9 cellular contexts compared by ENCODE assay signal in genomic region chr7:25952277-25953057, GRCh38.
DNase-seq lines count a peak whose midpoint lies in the region; ATAC-seq, FAIRE-seq and TF ChIP-seq lines count a peak whose summit lies in the region.
"Had no signal": no experiment of that assay in that cellular context is flagged by ENCODE, and none has a peak within 500 bp of the region (broad histone marks: within the 10 kb centered on the region; RNA-seq: fewer than 3 reads in every experiment).

No MANE protein-coding gene starts in this region.

- H3K4me3 Mint-ChIP-seq in CD4-positive, alpha-beta T cell: peak overlapping the region; percentile 73
- peak overlapping the region; percentile 74 for H3K4me3 Mint-ChIP-seq in WTC11

- H3K27ac Mint-ChIP-seq in CD4-positive, alpha-beta T cell: no peak overlapping the region
- peak overlapping the region; percentile 90 for H3K27ac Mint-ChIP-seq in WTC11

- H3K9me3 ChIP-seq in CD4-positive, alpha-beta T cell (ENCODE audit: control insufficient read depth, low read length): no peaks in the 10 kb centered on the region

- H3K27me3 Mint-ChIP-seq in CD4-positive, alpha-beta T cell: no peaks in the 10 kb centered on the region
- no peaks in the 10 kb centered on the region; the same call in 1 of the 2 replicates for H3K27me3 Mint-ChIP-seq in WTC11 (ENCODE audit: low read depth)

- CTCF ChIA-PET in CD4-positive, alpha-beta T cell (lab: Charles Lee): no interaction called here
- CTCF ChIA-PET in WTC11 (lab: Charles Lee): interaction anchor here (0.7 to 0.8 kb wide), 2 partner anchors 111 to 256 kb away, joined by 3 read pairs; no protein-coding TSS in a partner anchor

- no peak for FAIRE-seq in D721Med (lab: Jason Lieb, UNC)
- FAIRE-seq: G401.6 had no signal

- no peak for DNase-seq in CD4-positive, alpha-beta T cell
- DNase-seq in HuH-7 (ENCODE audit: low spot score) (peak; percentile 74), WTC11 (ENCODE audit: low spot score) (peak; percentile 20), mucosa of gallbladder (ENCODE audit: low spot score) (peak; percentile 64), D721Med (ENCODE audit: insufficient read length, low spot score) (no peak), mesenteric fat pad (ENCODE audit: low spot score) (no peak), Kasumi-1 (lab: John Stamatoyannopoulos, UW) (no peak)

- TF ChIP-seq CTCF in CD4-positive, alpha-beta T cell (IDR thresholded peaks at IDR 0.05): no peak
- TF ChIP-seq CTCF in WTC11 (IDR thresholded peaks at IDR 0.05) (no peak), D721Med (IDR thresholded peaks at IDR 0.05; ENCODE audit: insufficient read depth, missing control alignments) (no peak)

- no peaks in the 10 kb centered on the region for H3K27me3 ChIP-seq in CD4-positive, alpha-beta T cell (ENCODE audit: control insufficient read depth, insufficient read depth, low read length)

- intact Hi-C loops in CD4-positive, alpha-beta T cell (cut with DNase I, micrococcal nuclease): loop anchor here in 1 of 2 experiments (5.0 kb wide), 7 partner anchors 110 to 1385 kb away; partner anchors contain the start of gene NFE2L3

- H3K36me3 Mint-ChIP-seq in CD4-positive, alpha-beta T cell (ENCODE audit: low read depth): no peaks in the 10 kb centered on the region
- H3K36me3 Mint-ChIP-seq in WTC11: peaks cover 19% of the 10 kb centered on the region

- POLR2A ChIA-PET in CD4-positive, alpha-beta T cell (lab: Charles Lee): no interaction called here
- POLR2A ChIA-PET in WTC11 (lab: Charles Lee): no interaction called here

- no peak for ATAC-seq in CD4-positive, alpha-beta T cell (ENCODE audit: poor library complexity)
- ATAC-seq in WTC11: no peak
- no peak for ATAC-seq in GM21825 (IDR thresholded peaks at IDR 0.05; ENCODE audit: unreplicated experiment)

- no peak overlapping the region for H3K27ac ChIP-seq in CD4-positive, alpha-beta T cell (ENCODE audit: low read depth, low read length)

- H3K4me1 Mint-ChIP-seq in CD4-positive, alpha-beta T cell (ENCODE audit: low read depth): peaks cover 30% of the 10 kb centered on the region
- H3K4me1 Mint-ChIP-seq in WTC11: peaks cover 54% of the 10 kb centered on the region

- H3K9me3 Mint-ChIP-seq in CD4-positive, alpha-beta T cell: no peaks in the 10 kb centered on the region
- H3K9me3 Mint-ChIP-seq in WTC11: peaks cover 17% of the 10 kb centered on the region

TF ChIP-seq in WTC11, 78 proteins besides CTCF, POLR2A, EP300 and RAD21:
- TF ChIP-seq ELF4 (CRISPR knock-in tag; IDR thresholded peaks at IDR 0.05; ENCODE audit: low read depth): no peak
- no peak for TF ChIP-seq JUN (CRISPR knock-in tag; IDR thresholded peaks at IDR 0.05)
- TF ChIP-seq MAX (CRISPR knock-in tag; IDR thresholded peaks at IDR 0.05): 0 out of 2 replicates have a peak, but pooled peaks have one; percentile 48
- no peak for TF ChIP-seq ESRRA (CRISPR knock-in tag; IDR thresholded peaks at IDR 0.05; ENCODE audit: borderline replicate concordance)
- peak; percentile 99 for TF ChIP-seq GABPB1 (CRISPR knock-in tag; IDR thresholded peaks at IDR 0.05)
- no peak for TF ChIP-seq MYBL2 (CRISPR knock-in tag; IDR thresholded peaks at IDR 0.05)

Comparison
In these comparisons a context has a peak if more than half of its experiments do, and no peak if none do; other contexts are left out.
1. DNase-seq: peak in HuH-7 (single experiment), WTC11 (single experiment) and mucosa of gallbladder (single experiment); none in CD4-positive, alpha-beta T cell (0 of 10), D721Med (single experiment), mesenteric fat pad (single experiment) and Kasumi-1 (0 of 2).